18 cellular contexts compared by ENCODE assay signal in the genomic region with DNA sequence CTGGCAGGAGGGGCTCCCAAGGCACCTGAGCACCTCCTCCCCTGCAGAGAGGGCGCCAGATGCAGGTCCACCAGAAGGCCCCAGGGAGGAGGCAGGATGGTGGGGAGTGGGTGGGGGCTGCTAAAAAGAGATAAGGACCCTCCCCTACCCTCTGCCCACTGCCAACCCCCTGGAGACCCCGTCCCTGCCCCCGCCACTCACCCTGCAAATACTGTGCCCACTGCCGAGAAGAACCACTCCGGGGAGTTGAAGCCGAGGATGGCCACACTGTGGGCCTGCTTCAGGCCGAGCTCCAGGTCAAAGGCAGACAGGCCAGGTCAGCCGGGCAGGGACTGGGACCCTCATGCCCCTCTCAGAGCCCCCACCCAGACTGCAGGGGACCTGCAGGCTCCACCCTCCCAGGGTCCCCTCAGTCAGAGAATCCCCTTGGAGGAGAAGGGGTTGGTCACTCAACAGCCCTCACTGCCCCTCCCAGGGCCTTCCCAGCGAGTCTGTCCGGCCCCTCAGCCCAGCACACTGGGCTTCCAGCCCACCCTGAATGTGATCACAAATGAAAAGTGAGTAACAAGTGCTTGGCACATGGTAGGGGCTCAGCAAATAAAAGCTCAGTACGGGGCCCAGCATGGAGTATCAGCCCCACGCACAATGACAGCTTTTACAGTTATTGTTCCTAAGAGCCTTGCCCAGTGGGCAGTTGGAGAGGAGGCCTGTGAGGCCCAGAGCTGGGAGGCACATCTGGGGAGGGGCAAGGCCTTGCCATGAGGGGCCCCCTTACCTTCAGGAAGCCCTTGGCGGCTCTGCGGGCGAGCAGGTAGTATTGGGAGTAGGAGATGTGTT. TPM values are rescaled to one million over a fixed set of nuclear protein-coding genes. Genes with fewer than 3 reads are reported as not detected.
"Had no signal": no experiment of that assay in that cellular context is flagged by ENCODE, and none has a peak within 500 bp of the region (broad histone marks: within the 10 kb centered on the region; RNA-seq: fewer than 3 reads in every experiment).

No MANE protein-coding gene starts in this region.

- H3K79me2 ChIP-seq: parathyroid adenoma had no signal

- H3K27me3 Mint-ChIP-seq: activated T-helper 17 cell treated with anti-CD3 and anti-CD28 coated beads, Interleukin-2, amount 50 U/mL, for 72 hours; stimulated activated naive CD8-positive, alpha-beta T cell treated with anti-CD3 and anti-CD28 coated beads, Interleukin-15, Interleukin-2, amounts not matched to agents 100 ng/mL and 50 ng/mL, for 24 hours had no signal

- H3K4me1 ChIP-seq: adrenal gland, parathyroid adenoma had no signal

- H3K9me3 Mint-ChIP-seq: activated T-helper 17 cell treated with anti-CD3 and anti-CD28 coated beads, Interleukin-2, amount 50 U/mL, for 72 hours; T-helper 2 cell treated with Interferon-gamma antibody and Interleukin-4, amounts not matched to agents 5 μg/mL and 100 μg/mL, for 36 hours had no signal

- H3K27me3 ChIP-seq: adrenal gland, cardiac muscle cell had no signal

- H3K36me3 ChIP-seq: adrenal gland, cardiac muscle cell, thoracic aorta had no signal

- H3K27ac ChIP-seq: adrenal gland, cardiac muscle cell, coronary artery, parathyroid adenoma, skin epidermis, thoracic aorta had no signal

- H3K4me3 Mint-ChIP-seq: activated T-helper 17 cell treated with anti-CD3 and anti-CD28 coated beads, Interleukin-2, amount 50 U/mL, for 72 hours; stimulated activated naive CD8-positive, alpha-beta T cell treated with anti-CD3 and anti-CD28 coated beads, Interleukin-15, Interleukin-2, amounts not matched to agents 100 ng/mL and 50 ng/mL, for 24 hours; T-helper 2 cell treated with Interferon-gamma antibody and Interleukin-4, amounts not matched to agents 5 μg/mL and 100 μg/mL, for 36 hours had no signal

- H3K9ac ChIP-seq: parathyroid adenoma had no signal

- H3K4me1 Mint-ChIP-seq: activated T-helper 17 cell treated with anti-CD3 and anti-CD28 coated beads, Interleukin-2, amount 50 U/mL, for 72 hours had no signal

- ATAC-seq: activated T-helper 17 cell treated with anti-CD3 and anti-CD28 coated beads, Interleukin-2, amount 50 U/mL, for 72 hours had no signal

- H2AFZ ChIP-seq: parathyroid adenoma had no signal

- H3K4me3 ChIP-seq: adrenal gland, cardiac muscle cell, coronary artery, lung, skin epidermis, thoracic aorta had no signal

- DNase-seq: activated naive CD4-positive, alpha-beta T cell treated with anti-CD3 and anti-CD28 coated beads, Interleukin-2, amount 50 U/mL, for 16 hours; foreskin fibroblast; glutamatergic neuron; hypothalamus; midbrain; stimulated activated CD4-positive, alpha-beta T cell treated with anti-CD3 and anti-CD28 coated beads, Interleukin-15, amount 100 ng/mL, for 24 hours; stimulated activated CD4-positive, alpha-beta T cell treated with anti-CD3 and anti-CD28 coated beads, Interleukin-4, amount 100 ng/mL, for 1 hour had no signal

- H3K9me3 ChIP-seq: adrenal gland, thoracic aorta had no signal

- H3K27ac Mint-ChIP-seq: stimulated activated naive CD8-positive, alpha-beta T cell treated with anti-CD3 and anti-CD28 coated beads, Interleukin-15, Interleukin-2, amounts not matched to agents 100 ng/mL and 50 ng/mL, for 24 hours; T-helper 2 cell treated with Interferon-gamma antibody and Interleukin-4, amounts not matched to agents 5 μg/mL and 100 μg/mL, for 36 hours had no signal

RNA-seq across cellular contexts. Expression of a gene that starts 40.4 kb away (rescaled TPM):
- total RNA-seq: activated T-helper 17 cell treated with anti-CD3 and anti-CD28 coated beads, Interleukin-2, amount 50 U/mL, for 72 hours; kidney epithelial cell; thoracic aorta had no signal
